ENCODE assay signal across 9 cellular contexts in the genomic region with DNA sequence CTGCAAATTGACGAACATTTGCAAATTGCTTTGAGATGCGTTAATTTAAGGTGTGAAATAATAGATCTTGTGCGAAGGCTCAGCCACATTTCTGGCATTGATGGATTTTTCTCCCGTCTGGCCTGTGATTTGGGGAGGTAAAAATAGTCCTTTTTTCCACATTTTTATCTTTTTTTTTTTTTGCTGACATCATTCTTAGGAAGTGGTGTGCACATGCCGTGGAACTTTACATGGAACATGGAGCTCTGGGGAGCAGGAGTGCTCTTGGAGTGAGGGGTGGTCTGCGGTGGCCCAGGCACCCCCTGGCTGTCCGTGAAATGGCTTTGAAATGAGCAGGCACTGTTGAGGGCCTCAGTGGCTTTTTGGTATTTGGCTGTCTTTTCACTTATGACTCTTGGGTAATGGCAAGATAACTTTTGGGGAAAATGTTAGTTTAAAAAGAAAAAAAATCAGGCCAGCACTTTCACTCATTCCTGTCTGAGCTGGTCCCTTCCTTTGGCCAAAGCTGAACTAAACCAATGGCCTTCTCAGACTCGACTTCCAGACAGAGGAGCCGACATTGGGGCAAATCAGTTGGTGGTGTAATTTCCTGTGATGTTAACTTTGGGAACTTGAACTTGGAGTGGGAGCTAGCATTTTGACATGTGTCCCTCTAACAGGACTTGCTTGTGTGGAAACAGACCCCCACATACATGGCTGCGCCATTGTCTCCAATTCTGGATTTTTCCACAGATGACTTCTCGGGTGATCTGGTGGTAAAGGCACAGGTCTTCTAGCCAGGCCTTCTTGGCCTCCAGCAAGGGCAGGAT. TPM values are rescaled to one million over a fixed set of nuclear protein-coding genes. Genes with fewer than 3 reads are reported as not detected.
DNase-seq lines count a peak whose midpoint lies in the region; TF ChIP-seq lines count a peak whose summit lies in the region.
"Had no signal": no experiment of that assay in that cellular context is flagged by ENCODE, and none has a peak within 500 bp of the region (broad histone marks: within the 10 kb centered on the region; RNA-seq: fewer than 3 reads in every experiment).

No MANE protein-coding gene starts in this region.

- H3K9me3 ChIP-seq in iPS-20b (ENCODE audit: insufficient read depth, low read depth, low read length) (no peaks in the 10 kb centered on the region), skeletal muscle tissue (ENCODE audit: control insufficient read depth in 3 of 3, low read length in 3 of 3) (no peaks in the 10 kb centered on the region)

- H3K4me1 ChIP-seq in iPS-20b (ENCODE audit: insufficient read depth, low read length) (peaks cover 24% of the 10 kb centered on the region), skeletal muscle tissue (ENCODE audit: control insufficient read depth in 3 of 3, insufficient read depth in 3 of 3, low read length in 3 of 3) (peaks cover 37 to 55% (median 38%) of the 10 kb centered on the region in 3 donors)

- no peak for DNase-seq in GM12865 (ENCODE audit: low read depth)
- peak; percentile 12 for DNase-seq in amniotic epithelial cell (ENCODE audit: low read depth)
- DNase-seq in NCI-H1092 (lab: John Stamatoyannopoulos, UW), result no peak
- no peak for DNase-seq in LoVo (ENCODE audit: low spot score)
- no peak for DNase-seq in DMS153 treated with DMSO at 0.1 percent for 48 hours (lab: John Stamatoyannopoulos, UW; ENCODE audit: unreplicated experiment)
- DNase-seq in NCI-H2107 (lab: John Stamatoyannopoulos, UW), result no peak
- DNase-seq: NCI-H774 had no signal

- H3K9ac ChIP-seq in iPS-20b (ENCODE audit: low read depth, low read length) (0 out of 2 replicates have a peak overlapping the region, but pooled peaks have one; percentile 14), skeletal muscle tissue (ENCODE audit: low read depth in 1 of 3, low read length in 3 of 3) (peak overlapping the region in 1 of 3 donors; percentile 48)

- H3K27me3 ChIP-seq in iPS-20b (ENCODE audit: insufficient read depth, low read length), result no peaks in the 10 kb centered on the region
- no peaks in the 10 kb centered on the region for H3K27me3 ChIP-seq in skeletal muscle tissue (ENCODE audit: control insufficient read depth in 3 of 3, insufficient read depth in 3 of 3, low read length in 3 of 3)

- no peak overlapping the region for H3K27ac ChIP-seq in iPS-20b (ENCODE audit: low read length)
- H3K27ac ChIP-seq in skeletal muscle tissue (ENCODE audit: low read depth, low read length), result peak overlapping the region; percentile 60

- no peak for TF ChIP-seq CTCF in GM12865 (IDR thresholded peaks at IDR 0.05; ENCODE audit: insufficient read depth, low read depth, low read length, missing control alignments)

- H3K36me3 ChIP-seq in iPS-20b (ENCODE audit: insufficient read depth, low read depth, low read length) (no peaks in the 10 kb centered on the region), skeletal muscle tissue (ENCODE audit: control insufficient read depth in 3 of 3, insufficient read depth in 3 of 3, low read length in 3 of 3) (no peaks in the 10 kb centered on the region)

- H3K4me3 ChIP-seq in GM12865 (ENCODE audit: low read depth, low read length) (peak overlapping the region; percentile 78), iPS-20b (ENCODE audit: low read length) (no peak overlapping the region), skeletal muscle tissue (ENCODE audit: low read length in 3 of 3) (peak overlapping the region in 1 of 3 donors; percentile 9)

RNA-seq across cellular contexts. Expression of a gene that starts 4.2 kb away (rescaled TPM):
- total RNA-seq in skeletal muscle tissue, result 15.7 TPM
